ENCODE assay signal across 1 cellular context in the genomic region with DNA sequence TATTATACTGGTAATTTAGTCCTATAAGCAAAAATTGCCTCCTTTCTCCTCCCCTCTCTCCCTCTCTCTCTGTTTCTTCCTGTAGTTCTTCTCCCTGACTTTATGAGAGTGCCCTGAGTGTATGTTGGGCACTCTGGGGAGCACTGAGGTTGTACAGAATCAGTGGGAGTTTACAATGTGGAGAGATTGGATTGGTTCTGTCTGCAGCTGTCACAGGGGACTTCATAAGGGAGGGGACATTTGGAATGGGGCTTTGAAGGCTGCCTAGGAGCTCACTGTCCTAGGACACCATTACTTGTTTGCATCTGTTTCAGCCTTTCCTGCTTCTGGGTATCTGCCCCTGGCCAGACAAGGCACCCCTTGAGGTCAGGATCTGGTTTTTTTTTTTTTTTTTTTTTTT.
TF ChIP-seq lines count a peak whose summit lies in the region.

No MANE protein-coding gene starts in this region.

TF ChIP-seq in HepG2, 621 proteins besides CTCF, POLR2A, EP300 and RAD21:
- TF ChIP-seq, protein P1, sequence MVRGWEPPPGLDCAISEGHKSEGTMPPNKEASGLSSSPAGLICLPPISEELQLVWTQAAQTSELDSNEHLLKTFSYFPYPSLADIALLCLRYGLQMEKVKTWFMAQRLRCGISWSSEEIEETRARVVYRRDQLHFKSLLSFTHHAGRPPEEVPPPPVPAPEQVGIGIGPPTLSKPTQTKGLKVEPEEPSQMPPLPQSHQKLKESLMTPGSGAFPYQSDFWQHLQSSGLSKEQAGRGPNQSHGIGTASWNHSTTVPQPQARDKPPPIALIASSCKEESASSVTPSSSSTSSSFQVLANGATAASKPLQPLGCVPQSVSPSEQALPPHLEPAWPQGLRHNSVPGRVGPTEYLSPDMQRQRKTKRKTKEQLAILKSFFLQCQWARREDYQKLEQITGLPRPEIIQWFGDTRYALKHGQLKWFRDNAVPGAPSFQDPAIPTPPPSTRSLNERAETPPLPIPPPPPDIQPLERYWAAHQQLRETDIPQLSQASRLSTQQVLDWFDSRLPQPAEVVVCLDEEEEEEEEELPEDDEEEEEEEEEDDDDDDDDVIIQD (CRISPR knock-in tag; IDR thresholded peaks at IDR 0.05; ENCODE audit: low read depth), result no peak
- TF ChIP-seq KDM2A (CRISPR knock-in tag; IDR thresholded peaks at IDR 0.05; ENCODE audit: borderline replicate concordance, low read depth), result no peak
- TF ChIP-seq ZNF607 (CRISPR knock-in tag; IDR thresholded peaks at IDR 0.05; ENCODE audit: borderline replicate concordance), result no peak
- TF ChIP-seq, protein P2, sequence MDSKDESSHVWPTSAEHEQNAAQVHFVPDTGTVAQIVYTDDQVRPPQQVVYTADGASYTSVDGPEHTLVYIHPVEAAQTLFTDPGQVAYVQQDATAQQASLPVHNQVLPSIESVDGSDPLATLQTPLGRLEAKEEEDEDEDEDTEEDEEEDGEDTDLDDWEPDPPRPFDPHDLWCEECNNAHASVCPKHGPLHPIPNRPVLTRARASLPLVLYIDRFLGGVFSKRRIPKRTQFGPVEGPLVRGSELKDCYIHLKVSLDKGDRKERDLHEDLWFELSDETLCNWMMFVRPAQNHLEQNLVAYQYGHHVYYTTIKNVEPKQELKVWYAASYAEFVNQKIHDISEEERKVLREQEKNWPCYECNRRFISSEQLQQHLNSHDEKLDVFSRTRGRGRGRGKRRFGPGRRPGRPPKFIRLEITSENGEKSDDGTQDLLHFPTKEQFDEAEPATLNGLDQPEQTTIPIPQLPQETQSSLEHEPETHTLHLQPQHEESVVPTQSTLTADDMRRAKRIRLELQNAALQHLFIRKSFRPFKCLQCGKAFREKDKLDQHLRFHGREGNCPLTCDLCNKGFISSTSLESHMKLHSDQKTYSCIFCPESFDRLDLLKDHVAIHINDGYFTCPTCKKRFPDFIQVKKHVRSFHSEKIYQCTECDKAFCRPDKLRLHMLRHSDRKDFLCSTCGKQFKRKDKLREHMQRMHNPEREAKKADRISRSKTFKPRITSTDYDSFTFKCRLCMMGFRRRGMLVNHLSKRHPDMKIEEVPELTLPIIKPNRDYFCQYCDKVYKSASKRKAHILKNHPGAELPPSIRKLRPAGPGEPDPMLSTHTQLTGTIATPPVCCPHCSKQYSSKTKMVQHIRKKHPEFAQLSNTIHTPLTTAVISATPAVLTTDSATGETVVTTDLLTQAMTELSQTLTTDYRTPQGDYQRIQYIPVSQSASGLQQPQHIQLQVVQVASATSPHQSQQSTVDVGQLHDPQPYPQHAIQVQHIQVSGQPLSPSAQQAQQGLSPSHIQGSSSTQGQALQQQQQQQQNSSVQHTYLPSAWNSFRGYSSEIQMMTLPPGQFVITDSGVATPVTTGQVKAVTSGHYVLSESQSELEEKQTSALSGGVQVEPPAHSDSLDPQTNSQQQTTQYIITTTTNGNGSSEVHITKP (CRISPR knock-in tag; IDR thresholded peaks at IDR 0.05; ENCODE audit: low read depth), result no peak
- TF ChIP-seq, protein P3, sequence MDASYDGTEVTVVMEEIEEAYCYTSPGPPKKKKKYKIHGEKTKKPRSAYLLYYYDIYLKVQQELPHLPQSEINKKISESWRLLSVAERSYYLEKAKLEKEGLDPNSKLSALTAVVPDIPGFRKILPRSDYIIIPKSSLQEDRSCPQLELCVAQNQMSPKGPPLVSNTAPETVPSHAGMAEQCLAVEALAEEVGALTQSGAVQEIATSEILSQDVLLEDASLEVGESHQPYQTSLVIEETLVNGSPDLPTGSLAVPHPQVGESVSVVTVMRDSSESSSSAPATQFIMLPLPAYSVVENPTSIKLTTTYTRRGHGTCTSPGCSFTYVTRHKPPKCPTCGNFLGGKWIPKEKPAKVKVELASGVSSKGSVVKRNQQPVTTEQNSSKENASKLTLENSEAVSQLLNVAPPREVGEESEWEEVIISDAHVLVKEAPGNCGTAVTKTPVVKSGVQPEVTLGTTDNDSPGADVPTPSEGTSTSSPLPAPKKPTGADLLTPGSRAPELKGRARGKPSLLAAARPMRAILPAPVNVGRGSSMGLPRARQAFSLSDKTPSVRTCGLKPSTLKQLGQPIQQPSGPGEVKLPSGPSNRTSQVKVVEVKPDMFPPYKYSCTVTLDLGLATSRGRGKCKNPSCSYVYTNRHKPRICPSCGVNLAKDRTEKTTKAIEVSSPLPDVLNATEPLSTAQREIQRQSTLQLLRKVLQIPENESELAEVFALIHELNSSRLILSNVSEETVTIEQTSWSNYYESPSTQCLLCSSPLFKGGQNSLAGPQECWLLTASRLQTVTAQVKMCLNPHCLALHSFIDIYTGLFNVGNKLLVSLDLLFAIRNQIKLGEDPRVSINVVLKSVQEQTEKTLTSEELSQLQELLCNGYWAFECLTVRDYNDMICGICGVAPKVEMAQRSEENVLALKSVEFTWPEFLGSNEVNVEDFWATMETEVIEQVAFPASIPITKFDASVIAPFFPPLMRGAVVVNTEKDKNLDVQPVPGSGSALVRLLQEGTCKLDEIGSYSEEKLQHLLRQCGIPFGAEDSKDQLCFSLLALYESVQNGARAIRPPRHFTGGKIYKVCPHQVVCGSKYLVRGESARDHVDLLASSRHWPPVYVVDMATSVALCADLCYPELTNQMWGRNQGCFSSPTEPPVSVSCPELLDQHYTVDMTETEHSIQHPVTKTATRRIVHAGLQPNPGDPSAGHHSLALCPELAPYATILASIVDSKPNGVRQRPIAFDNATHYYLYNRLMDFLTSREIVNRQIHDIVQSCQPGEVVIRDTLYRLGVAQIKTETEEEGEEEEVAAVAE (CRISPR knock-in tag; IDR thresholded peaks at IDR 0.05; ENCODE audit: borderline replicate concordance), result no peak
- no peak for TF ChIP-seq ZNF136 (CRISPR knock-in tag; IDR thresholded peaks at IDR 0.05; ENCODE audit: low read depth)
- TF ChIP-seq ZNF547 (CRISPR knock-in tag; IDR thresholded peaks at IDR 0.05), result no peak
- TF ChIP-seq, protein P4, sequence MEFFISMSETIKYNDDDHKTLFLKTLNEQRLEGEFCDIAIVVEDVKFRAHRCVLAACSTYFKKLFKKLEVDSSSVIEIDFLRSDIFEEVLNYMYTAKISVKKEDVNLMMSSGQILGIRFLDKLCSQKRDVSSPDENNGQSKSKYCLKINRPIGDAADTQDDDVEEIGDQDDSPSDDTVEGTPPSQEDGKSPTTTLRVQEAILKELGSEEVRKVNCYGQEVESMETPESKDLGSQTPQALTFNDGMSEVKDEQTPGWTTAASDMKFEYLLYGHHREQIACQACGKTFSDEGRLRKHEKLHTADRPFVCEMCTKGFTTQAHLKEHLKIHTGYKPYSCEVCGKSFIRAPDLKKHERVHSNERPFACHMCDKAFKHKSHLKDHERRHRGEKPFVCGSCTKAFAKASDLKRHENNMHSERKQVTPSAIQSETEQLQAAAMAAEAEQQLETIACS (CRISPR knock-in tag; IDR thresholded peaks at IDR 0.05), result no peak
- no peak for TF ChIP-seq ZNF251 (CRISPR knock-in tag; IDR thresholded peaks at IDR 0.05)
- TF ChIP-seq ZBTB1 (CRISPR knock-in tag; IDR thresholded peaks at IDR 0.05; ENCODE audit: borderline replicate concordance), result no peak
- TF ChIP-seq RCOR2 (CRISPR knock-in tag; IDR thresholded peaks at IDR 0.05), result no peak
- TF ChIP-seq, protein P5, sequence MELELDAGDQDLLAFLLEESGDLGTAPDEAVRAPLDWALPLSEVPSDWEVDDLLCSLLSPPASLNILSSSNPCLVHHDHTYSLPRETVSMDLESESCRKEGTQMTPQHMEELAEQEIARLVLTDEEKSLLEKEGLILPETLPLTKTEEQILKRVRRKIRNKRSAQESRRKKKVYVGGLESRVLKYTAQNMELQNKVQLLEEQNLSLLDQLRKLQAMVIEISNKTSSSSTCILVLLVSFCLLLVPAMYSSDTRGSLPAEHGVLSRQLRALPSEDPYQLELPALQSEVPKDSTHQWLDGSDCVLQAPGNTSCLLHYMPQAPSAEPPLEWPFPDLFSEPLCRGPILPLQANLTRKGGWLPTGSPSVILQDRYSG (CRISPR knock-in tag; IDR thresholded peaks at IDR 0.05), result no peak
- no peak for TF ChIP-seq HMGA1 (CRISPR knock-in tag; conservative IDR thresholded peaks at IDR 0.05)
